Comparison of ENCODE assay signal across 1 cellular context in genomic region chr4:48781968-48782367, GRCh38.
TF ChIP-seq lines count a peak whose summit lies in the region.

No MANE protein-coding gene starts in this region.

TF ChIP-seq in HepG2, 621 proteins besides CTCF, POLR2A, EP300 and RAD21:
- TF ChIP-seq STAG1 (CRISPR knock-in tag; IDR thresholded peaks at IDR 0.05) (peak; percentile 46), NCOA5 (CRISPR knock-in tag; IDR thresholded peaks at IDR 0.05) (no peak)
TF ChIP-seq in HepG2: peak in this region for 1.
